Comparison of ENCODE assay signal across 16 cellular contexts in the genomic region with DNA sequence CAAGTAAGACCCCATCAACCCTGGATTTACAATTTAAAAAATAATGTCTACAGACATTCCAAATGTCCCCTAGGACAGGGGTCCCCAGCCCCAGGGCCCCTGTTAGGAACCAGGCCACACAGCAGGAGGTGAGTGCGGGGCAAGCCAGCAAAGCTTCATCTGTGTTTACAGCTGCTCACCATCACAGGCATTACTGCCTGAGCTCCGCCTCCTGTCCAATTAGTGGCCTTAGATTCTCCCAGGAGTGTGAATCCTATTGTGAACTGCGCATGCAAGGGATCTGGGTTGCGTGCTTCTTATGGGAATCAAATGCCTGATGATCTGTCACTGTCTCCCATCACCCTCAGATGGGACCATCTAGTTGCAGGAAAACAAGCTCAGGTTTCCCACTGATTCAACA.
"Had no signal": no experiment of that assay in that cellular context is flagged by ENCODE, and none has a peak within 500 bp of the region (broad histone marks: within the 10 kb centered on the region; RNA-seq: fewer than 3 reads in every experiment).

No MANE protein-coding gene starts in this region.

- H3K27ac ChIP-seq: colonic mucosa, heart left ventricle, pancreas, right lobe of liver, tibial nerve, upper lobe of right lung had no signal

- H3K9me3 ChIP-seq: colonic mucosa, heart left ventricle, pancreas, right lobe of liver, tibial nerve, upper lobe of right lung had no signal

- H3K4me1 ChIP-seq: colonic mucosa, heart left ventricle, pancreas, right lobe of liver, tibial nerve, upper lobe of right lung had no signal

- H3K27me3 ChIP-seq: colonic mucosa, heart left ventricle, pancreas, right lobe of liver, tibial nerve, upper lobe of right lung had no signal

- H3K4me3 ChIP-seq: colonic mucosa, heart left ventricle, pancreas, right lobe of liver, tibial nerve, upper lobe of right lung had no signal

- H3K36me3 ChIP-seq: colonic mucosa, heart left ventricle, pancreas, right lobe of liver, tibial nerve, upper lobe of right lung had no signal

- DNase-seq: colonic mucosa; dermis blood vessel endothelial cell; endodermal cell; erythroblast; foreskin melanocyte; heart left ventricle; hippocampal formation; left colon; mesendoderm; naive B cell; nephron progenitor cell; pancreas; right lobe of liver; stimulated activated CD4-positive, alpha-beta T cell treated with anti-CD3 and anti-CD28 coated beads, Interleukin-4, amount 100 ng/mL, for 24 hours; upper lobe of right lung had no signal
